Comparison of ENCODE assay signal across 11 cellular contexts in the genomic region with DNA sequence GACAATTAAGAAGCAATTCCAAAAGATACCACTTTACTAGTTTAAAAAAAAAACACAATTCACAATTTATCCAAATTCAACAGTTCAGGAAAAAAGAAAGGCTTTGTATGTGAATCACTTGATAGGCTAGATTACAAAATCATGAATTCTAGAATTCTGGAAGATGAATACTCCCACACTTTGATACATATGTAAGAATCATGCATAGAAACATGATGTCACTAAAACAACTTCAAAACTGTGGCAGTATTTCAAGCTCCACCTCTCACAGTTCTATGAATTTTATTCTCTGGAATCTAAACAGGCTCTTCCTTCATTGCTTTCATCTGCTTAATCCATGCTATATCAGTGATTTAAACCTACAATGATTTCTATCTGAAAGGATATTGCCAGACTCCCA.
DNase-seq lines count a peak whose midpoint lies in the region; ATAC-seq lines count a peak whose summit lies in the region.
"Had no signal": no experiment of that assay in that cellular context is flagged by ENCODE, and none has a peak within 500 bp of the region (broad histone marks: within the 10 kb centered on the region; RNA-seq: fewer than 3 reads in every experiment).

No MANE protein-coding gene starts in this region.

- no peaks in the 10 kb centered on the region for H3K9me3 ChIP-seq in BLaER1
- no peaks in the 10 kb centered on the region for H3K9me3 ChIP-seq in mucosa of rectum (ENCODE audit: control insufficient read depth in 2 of 2, low read length in 2 of 2)

- H3K4me3 ChIP-seq in BLaER1, result no peak overlapping the region
- no peak overlapping the region for H3K4me3 ChIP-seq in mucosa of rectum (ENCODE audit: low read length in 2 of 2)

- H4K20me1 ChIP-seq in BLaER1, result peaks cover 6% of the 10 kb centered on the region; the same call in 1 of the 2 replicates

- H3K4me1 ChIP-seq in BLaER1, result peaks cover 60% of the 10 kb centered on the region
- H3K4me1 ChIP-seq in mucosa of rectum (ENCODE audit: control insufficient read depth in 2 of 2, insufficient read depth in 2 of 2, low read length in 2 of 2), result peaks cover 36 to 54% of the 10 kb centered on the region in 2 donors

- peak overlapping the region; percentile 69; the same call in 1 of the 2 replicates for H3K4me2 ChIP-seq in BLaER1

- H3K27me3 ChIP-seq in BLaER1, result no peaks in the 10 kb centered on the region
- H3K27me3 ChIP-seq in mucosa of rectum (ENCODE audit: control insufficient read depth in 2 of 2, insufficient read depth in 2 of 2, low read length in 2 of 2), result no peaks in the 10 kb centered on the region

- H3K36me3 ChIP-seq in BLaER1 (no peaks in the 10 kb centered on the region), mucosa of rectum (ENCODE audit: control insufficient read depth in 2 of 2, insufficient read depth in 2 of 2, low read length in 2 of 2) (no peaks in the 10 kb centered on the region)

- no peak overlapping the region for H3K27ac ChIP-seq in BLaER1
- H3K27ac ChIP-seq in cingulate gyrus (ENCODE audit: low read depth, low read length), result peak overlapping the region; percentile 16
- peak overlapping the region; percentile 72 to 79 for H3K27ac ChIP-seq in mucosa of rectum (ENCODE audit: low read depth in 2 of 2, low read length in 2 of 2)

- ATAC-seq in GM21390 (IDR thresholded peaks at IDR 0.05; ENCODE audit: unreplicated experiment) (no peak), GM18858 (IDR thresholded peaks at IDR 0.05; ENCODE audit: unreplicated experiment) (no peak)
- ATAC-seq: Panc1 had no signal

- H3K9ac ChIP-seq in BLaER1, result no peak overlapping the region
- peak overlapping the region in 1 of 2 donors; percentile 44 for H3K9ac ChIP-seq in mucosa of rectum (ENCODE audit: low read depth in 1 of 2, low read length in 2 of 2)

- DNase-seq in NCI-H226, result peak; percentile 66
- DNase-seq in OCI-M2 (lab: John Stamatoyannopoulos, UW; ENCODE audit: unreplicated experiment), result no peak
- DNase-seq in NCI-H128 (lab: John Stamatoyannopoulos, UW; ENCODE audit: unreplicated experiment), result no peak
- DNase-seq: NCI-H2227 treated with DMSO at 0.1 percent for 48 hours, T-helper 9 cell had no signal
